In the genomic region with DNA sequence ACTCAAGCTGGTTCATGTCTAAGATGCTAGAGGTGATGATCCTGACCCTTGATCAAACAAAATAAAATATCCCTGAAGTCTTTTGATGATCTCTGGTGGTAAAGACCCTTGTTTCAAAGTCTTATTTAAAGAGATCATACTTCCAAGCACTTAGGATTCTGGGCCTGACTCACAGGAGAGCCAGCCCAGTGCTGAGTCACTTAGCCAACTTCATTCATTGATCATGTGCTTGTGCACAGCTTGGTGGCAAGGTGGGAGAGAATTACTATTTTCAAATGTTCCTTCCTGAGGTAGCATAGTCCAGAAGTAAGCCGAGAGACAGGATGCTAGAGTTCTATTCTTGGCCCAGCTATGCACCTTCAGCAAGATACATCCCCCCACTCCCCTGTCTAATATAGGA, we compare ENCODE assay signal across 11 cellular contexts. TPM values are rescaled to one million over a fixed set of nuclear protein-coding genes. Genes with fewer than 3 reads are reported as not detected.
A peak's percentile ranks its signal among the peaks of the same experiment; 100 is the strongest.
DNase-seq lines count a peak whose midpoint lies in the region; TF ChIP-seq lines count a peak whose summit lies in the region.
"Had no signal": no experiment of that assay in that cellular context is flagged by ENCODE, and none has a peak within 500 bp of the region (broad histone marks: within the 10 kb centered on the region; RNA-seq: fewer than 3 reads in every experiment).

No MANE protein-coding gene starts in this region.

- H3K9me3 ChIP-seq in Karpas-422 (ENCODE audit: low read length) = no peaks in the 10 kb centered on the region

- no peak overlapping the region for H3K4me3 ChIP-seq in Karpas-422 (ENCODE audit: low read length)
- H3K4me3 ChIP-seq: BLaER1 treated with 17β-estradiol and CSF1 and Interleukin-3, amounts not matched to agents 10 nM and 100 nM had no signal

- H3K79me2 ChIP-seq in Karpas-422 (ENCODE audit: low read length) = no peaks in the 10 kb centered on the region

- no peaks in the 10 kb centered on the region for H4K20me1 ChIP-seq in Karpas-422 (ENCODE audit: insufficient read depth, low read depth, low read length)
- H4K20me1 ChIP-seq: BLaER1 treated with 17β-estradiol and CSF1 and Interleukin-3, amounts not matched to agents 10 nM and 100 nM had no signal

- peaks cover 8% of the 10 kb centered on the region for H3K9me3 Mint-ChIP-seq in glutamatergic neuron (ENCODE audit: unreplicated experiment)

- peaks cover 56% of the 10 kb centered on the region for H3K4me1 Mint-ChIP-seq in glutamatergic neuron (ENCODE audit: low read depth, unreplicated experiment)

- TF ChIP-seq CTCF in 22Rv1 (IDR thresholded peaks at IDR 0.05) = no peak
- TF ChIP-seq CTCF in glutamatergic neuron (IDR thresholded peaks at IDR 0.05; ENCODE audit: partially characterized antibody, unreplicated experiment) = no peak

- H3K27ac Mint-ChIP-seq in glutamatergic neuron (ENCODE audit: unreplicated experiment) = peak overlapping the region; percentile 96

- no peaks in the 10 kb centered on the region for H3K36me3 Mint-ChIP-seq in glutamatergic neuron (ENCODE audit: unreplicated experiment)

- H3K9ac ChIP-seq in Karpas-422 (ENCODE audit: low read length) = no peak overlapping the region
- H3K9ac ChIP-seq: BLaER1 treated with 17β-estradiol and CSF1 and Interleukin-3, amounts not matched to agents 10 nM and 100 nM had no signal

- peak overlapping the region; percentile 56 for H3K4me3 Mint-ChIP-seq in glutamatergic neuron (ENCODE audit: unreplicated experiment)

- H3K9me2 ChIP-seq in Karpas-422 (replicated peaks; ENCODE audit: insufficient read depth, low read length) = no peaks in the 10 kb centered on the region

- no peak overlapping the region for H2AFZ ChIP-seq in Karpas-422 (ENCODE audit: low read length)

- peak; percentile 80 for DNase-seq in HCEC 1CT
- DNase-seq in amniotic epithelial cell (ENCODE audit: low read depth) = peak; percentile 50
- no peak for DNase-seq in glutamatergic neuron
- no peak for DNase-seq in COR-L47 (lab: John Stamatoyannopoulos, UW)
- no peak for DNase-seq in iPS-NIHi11 (ENCODE audit: low spot score)
- DNase-seq in Karpas-422 = no peak
- no peak for DNase-seq in NCI-H774 (lab: John Stamatoyannopoulos, UW)
- DNase-seq: activated gamma-delta T cell; stimulated activated naive CD4-positive, alpha-beta T cell had no signal

- H3K27ac ChIP-seq in 22Rv1 (peak overlapping the region; percentile 77), Karpas-422 (ENCODE audit: low read length) (no peak overlapping the region)
- H3K27ac ChIP-seq: BLaER1 treated with 17β-estradiol and CSF1 and Interleukin-3, amounts not matched to agents 10 nM and 100 nM had no signal

- no peaks in the 10 kb centered on the region for H3K4me1 ChIP-seq in Karpas-422 (ENCODE audit: low read length)

- H3K4me2 ChIP-seq in Karpas-422 (ENCODE audit: low read depth, low read length, poor library complexity, severe bottlenecking) = no peak overlapping the region
- H3K4me2 ChIP-seq: BLaER1 treated with 17β-estradiol and CSF1 and Interleukin-3, amounts not matched to agents 10 nM and 100 nM had no signal

- no peaks in the 10 kb centered on the region for H3K36me3 ChIP-seq in Karpas-422 (ENCODE audit: insufficient read depth, low read length)
- H3K36me3 ChIP-seq: BLaER1 treated with 17β-estradiol and CSF1 and Interleukin-3, amounts not matched to agents 10 nM and 100 nM had no signal

- no peaks in the 10 kb centered on the region for H3K27me3 ChIP-seq in Karpas-422 (ENCODE audit: low read length)
- H3K27me3 ChIP-seq: BLaER1 treated with 17β-estradiol and CSF1 and Interleukin-3, amounts not matched to agents 10 nM and 100 nM had no signal

- H3K27me3 Mint-ChIP-seq in glutamatergic neuron (ENCODE audit: unreplicated experiment) = no peaks in the 10 kb centered on the region

RNA-seq across cellular contexts. Expression of a gene that starts 40.6 kb away (rescaled TPM):
- 47.6 TPM for total RNA-seq in glutamatergic neuron (ENCODE audit: unreplicated experiment)
- total RNA-seq in Karpas-422 (2014; rRNA removed; shearing (Covaris generic); ENCODE audit: low replicate concordance) = 0.11 and 0.22 TPM in 2 replicates

Comparison
In these comparisons a context has a peak if more than half of its experiments do, and no peak if none do; other contexts are left out.
1. DNase-seq: peak in HCEC 1CT (single experiment) and amniotic epithelial cell (single experiment); none in glutamatergic neuron (single experiment), COR-L47 (single experiment), iPS-NIHi11 (single experiment), Karpas-422 (single experiment) and NCI-H774 (single experiment).
2. RNA of a gene that starts 40.6 kb away (total RNA-seq): 47.6 TPM in glutamatergic neuron (single experiment); 0.11 to 0.22 TPM in Karpas-422; every median in the first group is over 10 times any median in the second.